ENCODE assay signal across 8 cellular contexts in the genomic region with DNA sequence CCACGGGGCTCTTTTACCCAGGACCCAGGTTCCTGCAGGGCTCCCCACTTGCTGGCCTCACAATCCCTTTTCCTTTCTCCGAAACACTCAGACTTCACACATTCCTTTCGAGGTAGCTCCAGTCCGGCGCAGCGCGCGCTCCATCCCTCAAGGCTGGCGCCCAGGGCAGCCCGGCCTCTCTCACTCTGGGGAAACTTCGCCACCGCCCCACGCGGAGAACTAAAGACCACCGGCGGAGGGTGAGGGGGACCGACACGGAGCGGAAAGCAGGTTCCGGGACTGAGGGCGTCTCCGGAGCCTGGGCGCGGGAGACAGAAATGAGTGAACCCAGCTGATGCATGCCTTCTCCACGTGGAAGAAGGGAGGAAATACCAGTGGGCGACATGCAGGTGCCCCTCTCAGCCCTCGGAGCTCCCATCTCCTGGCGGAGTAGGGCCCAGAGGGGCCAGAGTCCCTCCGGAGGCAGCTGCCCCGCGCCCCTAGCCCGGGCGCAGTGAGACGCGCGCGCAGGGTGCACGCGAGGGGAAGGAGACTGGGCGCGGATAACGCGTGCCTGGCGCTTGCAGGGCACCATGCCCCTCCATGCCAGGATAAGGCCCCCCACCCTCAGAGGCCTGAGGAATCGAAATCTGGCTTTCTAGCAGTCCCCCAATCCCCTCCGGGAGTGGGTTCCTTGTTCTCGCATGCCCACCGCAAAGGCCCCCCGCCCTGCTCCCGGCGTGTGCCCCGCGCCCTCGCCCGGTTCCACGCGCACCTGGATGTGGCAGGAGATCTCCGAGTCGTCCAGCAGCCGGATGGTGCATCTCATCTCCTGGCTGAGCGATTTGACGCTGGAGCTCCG. TPM values are rescaled to one million over a fixed set of nuclear protein-coding genes. Genes with fewer than 3 reads are reported as not detected.
DNase-seq lines count a peak whose midpoint lies in the region; ATAC-seq and TF ChIP-seq lines count a peak whose summit lies in the region.

No MANE protein-coding gene starts in this region.

- H3K9me3 ChIP-seq in SK-N-SH = no peaks in the 10 kb centered on the region

- H3K27ac ChIP-seq in SK-N-SH (ENCODE audit: low read depth in 2 of 2, low read length in 1 of 2) (peak overlapping the region; percentile 40 to 80; a peak in 3 of 4 replicates), rectal smooth muscle tissue (ENCODE audit: low read depth, low read length) (no peak overlapping the region)

- peaks cover 58% of the 10 kb centered on the region for H3K79me2 ChIP-seq in SK-N-SH (ENCODE audit: insufficient read depth)

- CTCF ChIA-PET in SK-N-SH (lab: Yijun Ruan, JAX) = interaction anchor here (0.7 to 4.5 kb wide), 27 partner anchors 8 to 340 kb away, joined by 3 to 89 read pairs (median 5); no protein-coding TSS in a partner anchor

- H3K4me2 ChIP-seq in SK-N-SH = peak overlapping the region; percentile 85

- no peaks in the 10 kb centered on the region for H3K9me2 ChIP-seq in SK-N-SH

- no peaks in the 10 kb centered on the region for H4K20me1 ChIP-seq in SK-N-SH (ENCODE audit: insufficient read depth)

- H3F3A ChIP-seq in SK-N-SH (replicated peaks; ENCODE audit: insufficient read depth) = peaks cover 4% of the 10 kb centered on the region

- H3K27me3 ChIP-seq in SK-N-SH (ENCODE audit: insufficient read depth) (no peaks in the 10 kb centered on the region), rectal smooth muscle tissue (ENCODE audit: control insufficient read depth, insufficient read depth, low read length) (no peaks in the 10 kb centered on the region)

- H3K9ac ChIP-seq in SK-N-SH (peak overlapping the region; percentile 59; the same call in 1 of the 2 replicates), rectal smooth muscle tissue (ENCODE audit: low read length) (no peak overlapping the region)

- peaks cover 0 to 23% of the 10 kb centered on the region in 2 experiments; a peak in 2 of 4 replicates for H3K4me1 ChIP-seq in SK-N-SH (ENCODE audit: control insufficient read depth in 1 of 2, insufficient read depth in 2 of 2, low read depth in 1 of 2, low read length in 1 of 2)
- H3K4me1 ChIP-seq in rectal smooth muscle tissue (ENCODE audit: control insufficient read depth, insufficient read depth, low read length) = no peaks in the 10 kb centered on the region

- H2AFZ ChIP-seq in SK-N-SH (ENCODE audit: low read depth) = peak overlapping the region; percentile 81

- peak; percentile 31 for DNase-seq in DMS53 treated with DMSO at 0.1 percent for 48 hours (lab: John Stamatoyannopoulos, UW; ENCODE audit: unreplicated experiment)
- peak; percentile 47 for DNase-seq in SK-N-SH
- DNase-seq in left ventricle myocardium superior = peak; percentile 44
- DNase-seq in activated CD8-positive, alpha-beta memory T cell treated with anti-CD3 and anti-CD28 coated beads for 24 hours = no peak
- no peak for DNase-seq in activated gamma-delta T cell treated with Interleukin-2 at 50 U/mL for 16 hours

- no peaks in the 10 kb centered on the region for H3K36me3 ChIP-seq in SK-N-SH (replicated peaks in 1 of 2; ENCODE audit: control insufficient read depth in 1 of 2, insufficient read depth in 2 of 2, low read length in 1 of 2)
- H3K36me3 ChIP-seq in rectal smooth muscle tissue (ENCODE audit: control insufficient read depth, insufficient read depth, low read length) = no peaks in the 10 kb centered on the region

- ATAC-seq in left ventricle myocardium superior = peak; percentile 20
- no peak for ATAC-seq in HG02870 (IDR thresholded peaks at IDR 0.05; ENCODE audit: unreplicated experiment)
- ATAC-seq in HG03159 (IDR thresholded peaks at IDR 0.05; ENCODE audit: unreplicated experiment) = no peak

- TF ChIP-seq EP300 in SK-N-SH (IDR thresholded peaks at IDR 0.05; ENCODE audit: borderline replicate concordance in 1 of 2, low read depth in 1 of 2, low read length in 1 of 2) = no peak

- intact Hi-C loops in left ventricle myocardium superior (cut with micrococcal nuclease) = no loop called here

- TF ChIP-seq RAD21 in SK-N-SH (IDR thresholded peaks at IDR 0.05; ENCODE audit: low read length) = no peak

- POLR2A ChIA-PET in SK-N-SH (lab: Yijun Ruan, JAX) = interaction anchor here (0.6 to 1.5 kb wide), 5 partner anchors 85 to 318 kb away, joined by 3 to 5 read pairs (median 3); partner anchors contain the start of gene IDNK

- 5% methylated on average over 29 of the region's 63 CpGs for WGBS in SK-N-SH (ENCODE audit: low lambda C conversion rate)

- H3K4me3 ChIP-seq in SK-N-SH (ENCODE audit: low read depth in 2 of 2, low read length in 1 of 2) (peak overlapping the region; percentile 74 to 79), rectal smooth muscle tissue (ENCODE audit: low read length) (peak overlapping the region; percentile 56)

- no peak for TF ChIP-seq CTCF in SK-N-SH (IDR thresholded peaks at IDR 0.05)

TF ChIP-seq in SK-N-SH, 30 proteins besides CTCF, POLR2A, EP300 and RAD21:
- TF ChIP-seq MXI1 (IDR thresholded peaks at IDR 0.05; ENCODE audit: low read depth, low read length) (peak; percentile 79), NFIC (IDR thresholded peaks at IDR 0.05; ENCODE audit: borderline replicate concordance) (no peak), MEF2A (IDR thresholded peaks at IDR 0.05; ENCODE audit: borderline replicate concordance, low read depth) (no peak)

RNA-seq across cellular contexts. Expression of gene FRMD3, which starts 0.7 kb away (rescaled TPM):
- 0.89 and 1.3 TPM in 2 replicates for polyA plus RNA-seq in SK-N-SH (2012; rRNA removed)
- polyA plus RNA-seq in SK-N-SH (2012; cell fraction: cytosol; rRNA removed) = 1.3 and 1.9 TPM in 2 replicates
- polyA plus RNA-seq in SK-N-SH (2012; cell fraction: nucleus; rRNA removed) = 1.7 and 2.0 TPM in 2 replicates
- total RNA-seq in left ventricle myocardium superior = 97.7 TPM

Comparison
In these comparisons a context has a peak if more than half of its experiments do, and no peak if none do; other contexts are left out.
1. DNase-seq: peak in DMS53 treated with DMSO at 0.1 percent for 48 hours (single experiment), SK-N-SH (single experiment) and left ventricle myocardium superior (single experiment); none in activated CD8-positive, alpha-beta memory T cell treated with anti-CD3 and anti-CD28 coated beads for 24 hours (single experiment) and activated gamma-delta T cell treated with Interleukin-2 at 50 U/mL for 16 hours (single experiment).